In the genomic region with DNA sequence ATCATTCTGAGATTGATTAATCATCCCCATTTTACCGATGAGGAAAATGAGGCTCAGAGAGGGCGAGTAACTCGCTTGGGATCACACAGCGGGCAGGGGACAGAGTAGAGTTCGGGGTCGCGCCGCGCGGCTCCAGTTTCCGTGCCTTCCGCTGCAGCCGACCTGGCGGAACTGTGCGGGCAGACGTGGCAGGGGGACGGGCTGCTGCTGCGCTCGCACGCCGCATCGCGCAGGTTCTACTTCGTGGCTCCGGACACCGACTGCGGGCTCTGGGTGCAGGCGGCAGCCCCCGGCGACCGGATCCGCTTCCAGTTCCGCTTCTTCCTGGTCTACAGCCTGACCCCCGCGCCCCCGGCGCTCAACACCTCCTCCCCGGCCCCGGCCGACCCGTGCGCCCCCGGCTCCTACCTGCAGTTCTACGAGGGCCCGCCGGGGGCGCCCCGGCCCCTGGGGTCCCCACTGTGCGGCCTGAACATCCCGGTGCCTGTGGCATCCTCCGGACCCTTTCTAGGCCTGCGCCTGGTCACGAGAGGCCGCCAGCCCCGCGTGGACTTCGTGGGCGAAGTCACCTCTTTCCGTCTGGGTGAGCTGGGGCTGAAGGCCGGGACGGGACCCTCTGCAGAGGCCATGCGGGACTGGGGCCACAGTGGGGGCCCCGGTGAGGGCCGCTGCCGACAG, we compare ENCODE assay signal across 9 cellular contexts. TPM values are rescaled to one million over a fixed set of nuclear protein-coding genes. Genes with fewer than 3 reads are reported as not detected.
A peak's percentile ranks its signal among the peaks of the same experiment; 100 is the strongest.
DNase-seq lines count a peak whose midpoint lies in the region; ATAC-seq and TF ChIP-seq lines count a peak whose summit lies in the region.
"Had no signal": no experiment of that assay in that cellular context is flagged by ENCODE, and none has a peak within 500 bp of the region (broad histone marks: within the 10 kb centered on the region; RNA-seq: fewer than 3 reads in every experiment).

No MANE protein-coding gene starts in this region.

- H3K27me3 ChIP-seq in OCI-LY1 (ENCODE audit: insufficient read depth, low read length) (no peaks in the 10 kb centered on the region; the same call in 1 of the 2 replicates), right lobe of liver (peaks cover 0 to 7% of the 10 kb centered on the region in 2 donors), testis (no peaks in the 10 kb centered on the region)

- no peaks in the 10 kb centered on the region for H3K9me3 ChIP-seq in OCI-LY1 (ENCODE audit: low read length)
- no peaks in the 10 kb centered on the region for H3K9me3 ChIP-seq in right lobe of liver
- no peaks in the 10 kb centered on the region for H3K9me3 ChIP-seq in testis

- H3K9me2 ChIP-seq in OCI-LY1 (ENCODE audit: low read depth, low read length): no peaks in the 10 kb centered on the region

- peak; percentile 73 for TF ChIP-seq CTCF in GM12865 (IDR thresholded peaks at IDR 0.05; ENCODE audit: insufficient read depth, low read depth, low read length, missing control alignments)
- peak; percentile 79 for TF ChIP-seq CTCF in OCI-LY1 (IDR thresholded peaks at IDR 0.05; ENCODE audit: low read length)
- peak; percentile 26 for TF ChIP-seq CTCF in cardiac fibroblast (IDR thresholded peaks at IDR 0.05; ENCODE audit: low read depth, low read length)
- peak; percentile 13 to 28 (median 22) for TF ChIP-seq CTCF in right lobe of liver (IDR thresholded peaks at IDR 0.05)
- peak; percentile 31 to 58 (median 37) for TF ChIP-seq CTCF in testis (IDR thresholded peaks at IDR 0.05)

- H2AFZ ChIP-seq in OCI-LY1 (ENCODE audit: low read length): 0 out of 2 replicates have a peak overlapping the region, but pooled peaks have one; percentile 1

- ATAC-seq in right lobe of liver: peak; percentile 20 to 45 (median 33)
- ATAC-seq in HG03571 (IDR thresholded peaks at IDR 0.05; ENCODE audit: unreplicated experiment): no peak
- no peak for ATAC-seq in HG03565 (IDR thresholded peaks at IDR 0.05; ENCODE audit: unreplicated experiment)

- no peaks in the 10 kb centered on the region for H3K79me2 ChIP-seq in OCI-LY1 (ENCODE audit: insufficient read depth, low read length)

- peak overlapping the region; percentile 41 for H3K4me3 ChIP-seq in GM12865 (ENCODE audit: low read depth, low read length)
- peak overlapping the region; percentile 52 for H3K4me3 ChIP-seq in OCI-LY1 (ENCODE audit: low read depth, low read length, poor library complexity, severe bottlenecking)
- peak overlapping the region in 1 of 2 donors; percentile 28 for H3K4me3 ChIP-seq in cardiac fibroblast (replicated peaks in 1 of 2; ENCODE audit: low read depth in 2 of 2, low read length in 2 of 2)
- H3K4me3 ChIP-seq in right lobe of liver: peak overlapping the region in 1 of 3 donors; percentile 12
- H3K4me3 ChIP-seq in testis: peak overlapping the region; percentile 43 to 46

- no peaks in the 10 kb centered on the region for H3F3A ChIP-seq in OCI-LY1 (ENCODE audit: insufficient read depth, low read length)

- TF ChIP-seq POLR2A in right lobe of liver (IDR thresholded peaks at IDR 0.05) (no peak), testis (IDR thresholded peaks at IDR 0.05) (no peak)

- H4K20me1 ChIP-seq in OCI-LY1 (ENCODE audit: insufficient read depth, low read length): no peaks in the 10 kb centered on the region

- peak; percentile 51 for DNase-seq in GM12865 (ENCODE audit: low read depth)
- no peak for DNase-seq in cardiac fibroblast (ENCODE audit: low read depth in 2 of 2)
- DNase-seq in right lobe of liver: peak in 1 of 3 donors; percentile 53
- peak; percentile 43 for DNase-seq in testis
- DNase-seq in SKM-1 (lab: John Stamatoyannopoulos, UW; ENCODE audit: unreplicated experiment): no peak

- peak overlapping the region; percentile 56 for H3K4me2 ChIP-seq in OCI-LY1 (ENCODE audit: low read length)

- 19% methylated on average over 11 of the region's 65 CpGs for WGBS in right lobe of liver (ENCODE audit: insufficient coverage, low coverage, low lambda C conversion rate, missing lambda C conversion rate)
- WGBS in testis, 2 donors: 10 to 14% methylated on average over 38 to 62 of the region's 65 CpGs

- intact Hi-C loops in right lobe of liver (cut with DNase I): no loop called here
- intact Hi-C loops in testis (cut with DNase I; ENCODE audit: low total_unique reads): no loop called here

- H3K9ac ChIP-seq in OCI-LY1 (ENCODE audit: low read length): peak overlapping the region; percentile 38; the same call in 1 of the 2 replicates

- H3K27ac ChIP-seq in OCI-LY1 (ENCODE audit: low read depth, low read length, poor library complexity, severe bottlenecking) (no peak overlapping the region), right lobe of liver (no peak overlapping the region), testis (no peak overlapping the region)

- no peaks in the 10 kb centered on the region for H3K36me3 ChIP-seq in OCI-LY1 (ENCODE audit: insufficient read depth, low read length)
- no peaks in the 10 kb centered on the region for H3K36me3 ChIP-seq in right lobe of liver
- no peaks in the 10 kb centered on the region for H3K36me3 ChIP-seq in testis (ENCODE audit: low read depth, missing control alignments)

- H3K4me1 ChIP-seq in OCI-LY1 (ENCODE audit: insufficient read depth, low read length, severe bottlenecking): peaks cover 14% of the 10 kb centered on the region
- H3K4me1 ChIP-seq in right lobe of liver: peaks cover 0 to 8% (median 0%) of the 10 kb centered on the region in 4 donors
- no peaks in the 10 kb centered on the region for H3K4me1 ChIP-seq in testis

RNA-seq across cellular contexts. Expression of gene LDLRAD2, which starts 2.3 kb away (rescaled TPM):
- total RNA-seq in right lobe of liver: not detected
- total RNA-seq in testis: 1 to 10 TPM; 1.9 TPM
- polyA plus RNA-seq in testis (ENCODE audit: insufficient read depth, low read depth, low replicate concordance): 1.3 TPM
- total RNA-seq: NCI-H460 had no signal

RNA-seq across cellular contexts. Expression of gene USP48, which starts 31.4 kb away (rescaled TPM):
- total RNA-seq in right lobe of liver (10 to 100 TPM; 21.3 to 24.5 (median 22.8) TPM), testis (10 to 100 TPM; 63.0 to 66.2 TPM)
- polyA plus RNA-seq in testis (ENCODE audit: insufficient read depth, low read depth, low replicate concordance): 33.3 TPM

Comparison
In these comparisons a context has a peak if more than half of its experiments do, and no peak if none do; other contexts are left out.
1. DNase-seq: peak in GM12865 (single experiment) and testis (single experiment); none in cardiac fibroblast (0 of 2) and SKM-1 (single experiment).
2. CTCF ChIP-seq: peak in every context shown above with its lines; median percentile 79 in OCI-LY1; 73 in GM12865; 37 in testis; 26 in cardiac fibroblast; 22 in right lobe of liver.
3. ATAC-seq: peak in right lobe of liver (4 of 4); none in HG03571 (single experiment) and HG03565 (single experiment).